9 cellular contexts compared by ENCODE assay signal in the genomic region with DNA sequence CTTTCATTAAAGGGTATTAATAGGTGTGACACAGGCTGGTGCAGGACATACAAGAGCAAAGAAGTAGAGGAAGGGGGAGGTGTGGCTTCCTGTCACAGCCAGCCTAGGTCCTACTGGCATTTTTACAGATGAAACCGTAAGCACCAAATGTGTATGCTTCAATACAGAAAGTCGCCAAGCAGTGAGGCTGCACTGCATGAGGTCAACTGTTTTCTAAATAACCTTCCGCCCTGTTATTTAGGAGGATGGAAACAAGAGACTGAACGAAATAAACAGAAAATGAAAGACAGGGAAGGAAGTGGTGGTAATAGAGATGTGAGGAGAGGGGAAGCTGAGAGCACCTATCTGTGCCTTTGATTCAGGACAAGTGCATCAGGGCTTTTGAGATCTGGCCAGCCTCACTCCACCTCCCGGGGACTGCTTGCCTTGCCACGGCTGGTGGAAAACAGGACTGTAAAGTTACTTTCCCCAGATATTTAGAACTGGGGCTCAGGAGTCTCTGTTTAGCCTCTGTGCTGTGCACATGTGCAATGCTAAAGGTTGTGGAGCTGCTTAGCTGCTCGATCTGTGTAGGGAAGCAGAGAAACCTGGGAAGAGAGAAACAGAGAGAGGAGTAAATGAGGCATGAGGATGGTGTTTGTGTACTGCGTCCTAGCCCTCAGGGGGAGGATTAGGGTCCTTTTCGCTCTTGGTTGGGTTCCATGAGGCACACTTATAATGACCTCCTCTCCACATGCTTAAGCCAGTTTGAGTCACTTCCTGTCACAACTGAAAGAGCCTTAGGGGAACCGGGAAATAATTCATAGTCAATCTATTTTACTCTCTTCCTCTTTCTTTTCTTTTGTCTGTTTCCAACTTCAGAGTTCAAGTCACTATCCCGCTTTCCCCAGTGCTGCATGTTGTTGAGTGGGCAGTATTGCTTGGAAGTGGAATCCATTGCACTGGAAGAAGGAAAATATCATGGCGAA.
DNase-seq lines count a peak whose midpoint lies in the region; ATAC-seq, FAIRE-seq and TF ChIP-seq lines count a peak whose summit lies in the region.
"Had no signal": no experiment of that assay in that cellular context is flagged by ENCODE, and none has a peak within 500 bp of the region (broad histone marks: within the 10 kb centered on the region; RNA-seq: fewer than 3 reads in every experiment).

No MANE protein-coding gene starts in this region.

- CTCF ChIA-PET in activated B cell treated with CpG ODN at 0.5 μM for 24 hours (lab: Charles Lee): no interaction called here

- H3K9me3 Mint-ChIP-seq in activated B cell treated with CpG ODN at 0.5 μM for 24 hours: peaks cover 26% of the 10 kb centered on the region

- FAIRE-seq in kidney (lab: Jason Lieb, UNC): no peak

- no peak overlapping the region for H3K27ac ChIP-seq in kidney (ENCODE audit: low read depth in 2 of 2, low read length in 2 of 2)

- intact Hi-C loops in activated B cell treated with CpG ODN at 0.5 μM for 24 hours (cut with micrococcal nuclease): no loop called here
- intact Hi-C loops in kidney (cut with DNase I): no loop called here

- H3K9ac ChIP-seq in kidney (ENCODE audit: low read length in 2 of 2): no peak overlapping the region

- ATAC-seq in GM19463 (IDR thresholded peaks at IDR 0.05; ENCODE audit: unreplicated experiment) (peak; percentile 56), HG03354 (IDR thresholded peaks at IDR 0.05; ENCODE audit: poor library complexity, severe bottlenecking, unreplicated experiment) (peak; percentile 84), activated B cell treated with CpG ODN at 0.5 μM for 24 hours (ENCODE audit: low read depth) (peak; percentile 68)

- no peaks in the 10 kb centered on the region for H3K36me3 ChIP-seq in kidney (ENCODE audit: control insufficient read depth in 1 of 2, insufficient read depth in 2 of 2, low read length in 2 of 2)

- H3K4me1 ChIP-seq in kidney (ENCODE audit: control insufficient read depth in 1 of 2, insufficient read depth in 1 of 2, low read depth in 1 of 2, low read length in 2 of 2): no peaks in the 10 kb centered on the region

- no peak overlapping the region for H3K27ac Mint-ChIP-seq in activated B cell treated with CpG ODN at 0.5 μM for 24 hours

- DNase-seq in GDM1 (lab: John Stamatoyannopoulos, UW): peak; percentile 41
- DNase-seq in activated B cell treated with CpG ODN at 0.5 μM for 24 hours: no peak
- DNase-seq in GF-D8 (lab: John Stamatoyannopoulos, UW): no peak
- DNase-seq in stimulated activated CD4-positive, alpha-beta T cell treated with anti-CD3 and anti-CD28 coated beads, Interleukin-15, amount 100 ng/mL, for 24 hours: no peak
- DNase-seq in kidney: no peak
- no peak for DNase-seq in DMS 273 treated with DMSO at 0.1 percent for 48 hours (lab: John Stamatoyannopoulos, UW)
- DNase-seq: activated CD8-positive, alpha-beta memory T cell treated with anti-CD3 and anti-CD28 coated beads for 24 hours had no signal

- peaks cover 3% of the 10 kb centered on the region for H3K36me3 Mint-ChIP-seq in activated B cell treated with CpG ODN at 0.5 μM for 24 hours (ENCODE audit: low read depth)

- POLR2A ChIA-PET in activated B cell treated with CpG ODN at 0.5 μM for 24 hours (lab: Charles Lee): no interaction called here

- TF ChIP-seq CTCF in activated B cell treated with CpG ODN at 0.5 μM for 24 hours (IDR thresholded peaks at IDR 0.05): no peak
- TF ChIP-seq CTCF in kidney (IDR thresholded peaks at IDR 0.05; ENCODE audit: borderline replicate concordance, extremely low read depth, insufficient read depth): no peak

- peaks cover 0 to 5% of the 10 kb centered on the region in 2 donors for H3K9me3 ChIP-seq in kidney (ENCODE audit: control insufficient read depth in 1 of 2, low read length in 2 of 2)

- H3K4me3 ChIP-seq in kidney (ENCODE audit: low read length in 2 of 2): no peak overlapping the region

- peaks cover 89% of the 10 kb centered on the region for H3K27me3 Mint-ChIP-seq in activated B cell treated with CpG ODN at 0.5 μM for 24 hours

- peaks cover 25% of the 10 kb centered on the region for H3K4me1 Mint-ChIP-seq in activated B cell treated with CpG ODN at 0.5 μM for 24 hours

- H3K4me3 Mint-ChIP-seq in activated B cell treated with CpG ODN at 0.5 μM for 24 hours: no peak overlapping the region
